ENCODE assay signal across 17 cellular contexts in the genomic region with DNA sequence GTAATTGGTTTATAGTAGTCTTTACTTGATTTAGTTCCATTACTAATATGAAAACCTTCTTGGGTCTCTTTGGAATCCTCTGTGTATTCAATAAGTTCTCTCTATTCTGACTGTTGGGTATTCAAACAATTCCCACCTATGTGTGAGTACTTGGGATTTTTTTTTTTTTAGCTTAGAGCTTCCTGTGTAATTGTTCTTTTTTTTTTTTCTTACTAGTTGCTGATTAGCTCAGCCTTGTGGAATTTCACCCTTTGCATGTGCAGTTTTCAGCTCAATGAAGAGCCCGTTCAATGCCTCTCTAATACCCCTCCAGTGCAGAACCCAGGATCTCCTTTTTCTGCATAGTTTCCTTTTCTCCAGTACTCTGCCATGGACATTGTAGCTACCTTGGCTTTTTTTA.
DNase-seq lines count a peak whose midpoint lies in the region; ATAC-seq, FAIRE-seq and TF ChIP-seq lines count a peak whose summit lies in the region.
"Had no signal": no experiment of that assay in that cellular context is flagged by ENCODE, and none has a peak within 500 bp of the region (broad histone marks: within the 10 kb centered on the region; RNA-seq: fewer than 3 reads in every experiment).

No MANE protein-coding gene starts in this region.

- H3K4me3 ChIP-seq in HUES64 (ENCODE audit: low read length), result no peak overlapping the region
- no peak overlapping the region for H3K4me3 ChIP-seq in bronchial epithelial cell (ENCODE audit: low read depth, low read length)
- no peak overlapping the region for H3K4me3 ChIP-seq in upper lobe of left lung
- H3K4me3 ChIP-seq: breast epithelium, lung, tibial artery had no signal

- in situ Hi-C loops in G401 (cut with HindIII; ENCODE audit: low sequenced_read_pairs), result no loop called here

- no peak for TF ChIP-seq EP300 in upper lobe of left lung (IDR thresholded peaks at IDR 0.05)

- no peak for TF ChIP-seq POLR2A in upper lobe of left lung (IDR thresholded peaks at IDR 0.05)

- no peak overlapping the region for H3K9ac ChIP-seq in HUES64 (ENCODE audit: low read depth, low read length)

- H3K4me1 ChIP-seq in HUES64 (ENCODE audit: insufficient read depth, low read length) (peaks cover 5% of the 10 kb centered on the region; the same call in 1 of the 2 replicates), upper lobe of left lung (no peaks in the 10 kb centered on the region)
- H3K4me1 ChIP-seq: BE2C, breast epithelium, tibial artery had no signal

- no peaks in the 10 kb centered on the region for H3K36me3 ChIP-seq in HUES64 (ENCODE audit: insufficient read depth, low read length)
- no peaks in the 10 kb centered on the region for H3K36me3 ChIP-seq in bronchial epithelial cell (ENCODE audit: control insufficient read depth, insufficient read depth, low read length)
- H3K36me3 ChIP-seq in upper lobe of left lung, result no peaks in the 10 kb centered on the region
- H3K36me3 ChIP-seq: BE2C, breast epithelium, tibial artery had no signal

- H3K27ac ChIP-seq in HUES64 (ENCODE audit: low read depth, low read length), result peak overlapping the region; percentile 48; the same call in 1 of the 2 replicates
- H3K27ac ChIP-seq in upper lobe of left lung, result no peak overlapping the region
- H3K27ac ChIP-seq: breast epithelium, tibial artery had no signal

- DNase-seq in bronchial epithelial cell (ENCODE audit: low read depth), result peak; percentile 60
- peak; percentile 20 for DNase-seq in iPS-NIHi11 (ENCODE audit: low spot score)
- DNase-seq in renal cortical epithelial cell (ENCODE audit: low read depth), result peak; percentile 86
- no peak for DNase-seq in upper lobe of left lung
- DNase-seq in SK-N-DZ (ENCODE audit: low spot score), result no peak
- DNase-seq in G401 (ENCODE audit: low spot score), result no peak
- DNase-seq: activated T-cell treated with anti-CD3 and anti-CD28 coated beads, Interleukin-2, amount 50 U/mL, for 4 hours; BE2C; Karpas-422; natural killer cell; NCI-H774; stimulated activated naive B cell treated with anti-CD40 and anti-IgM and Interleukin-4, amounts not matched to agents 10 μg/mL and 1 μg/mL and 100 μg/mL, for 72 hours; tibial artery had no signal

- 63% methylated on average over 1 of the region's 1 CpG for WGBS in HUES64
- WGBS in upper lobe of left lung, 2 donors, result 47 to 48% methylated on average over 1 of the region's 1 CpG

- no peak for ATAC-seq in upper lobe of left lung (ENCODE audit: low FRiP score in 2 of 2)
- ATAC-seq: activated T-cell treated with anti-CD3 and anti-CD28 coated beads, Interleukin-2, amount 50 U/mL, for 4 hours; natural killer cell; Panc1; stimulated activated naive B cell treated with anti-CD40 and anti-IgM and Interleukin-4, amounts not matched to agents 10 μg/mL and 1 μg/mL and 100 μg/mL, for 72 hours had no signal

- TF ChIP-seq CTCF in bronchial epithelial cell (IDR thresholded peaks at IDR 0.05; ENCODE audit: insufficient read depth, low read length, severe bottlenecking) (no peak), upper lobe of left lung (IDR thresholded peaks at IDR 0.05) (no peak)

- no peak for FAIRE-seq in bronchial epithelial cell (lab: Jason Lieb, UNC)

- H3K9me3 ChIP-seq in HUES64 (ENCODE audit: insufficient read depth, low read depth, low read length) (peaks cover 4% of the 10 kb centered on the region), upper lobe of left lung (no peaks in the 10 kb centered on the region)
- H3K9me3 ChIP-seq: BE2C, tibial artery had no signal

- H3K27me3 ChIP-seq in HUES64 (ENCODE audit: insufficient read depth, low read length), result no peaks in the 10 kb centered on the region
- H3K27me3 ChIP-seq in bronchial epithelial cell (ENCODE audit: control insufficient read depth, insufficient read depth, low read length), result no peaks in the 10 kb centered on the region
- no peaks in the 10 kb centered on the region for H3K27me3 ChIP-seq in upper lobe of left lung
- H3K27me3 ChIP-seq: BE2C, breast epithelium, tibial artery had no signal

Comparison
In these comparisons a context has a peak if more than half of its experiments do, and no peak if none do; other contexts are left out.
1. DNase-seq: peak in bronchial epithelial cell (single experiment), iPS-NIHi11 (single experiment) and renal cortical epithelial cell (single experiment); none in upper lobe of left lung (0 of 2), SK-N-DZ (single experiment) and G401 (single experiment).